Comparison of ENCODE assay signal across 1 cellular context in genomic region chr16:4113358-4114256, GRCh38.
A peak's percentile ranks its signal among the peaks of the same experiment; 100 is the strongest.
TF ChIP-seq lines count a peak whose summit lies in the region.

No MANE protein-coding gene starts in this region.

TF ChIP-seq in HepG2, 621 proteins besides CTCF, POLR2A, EP300 and RAD21 (continued from another document and continues in another):
- TF ChIP-seq, protein P1, sequence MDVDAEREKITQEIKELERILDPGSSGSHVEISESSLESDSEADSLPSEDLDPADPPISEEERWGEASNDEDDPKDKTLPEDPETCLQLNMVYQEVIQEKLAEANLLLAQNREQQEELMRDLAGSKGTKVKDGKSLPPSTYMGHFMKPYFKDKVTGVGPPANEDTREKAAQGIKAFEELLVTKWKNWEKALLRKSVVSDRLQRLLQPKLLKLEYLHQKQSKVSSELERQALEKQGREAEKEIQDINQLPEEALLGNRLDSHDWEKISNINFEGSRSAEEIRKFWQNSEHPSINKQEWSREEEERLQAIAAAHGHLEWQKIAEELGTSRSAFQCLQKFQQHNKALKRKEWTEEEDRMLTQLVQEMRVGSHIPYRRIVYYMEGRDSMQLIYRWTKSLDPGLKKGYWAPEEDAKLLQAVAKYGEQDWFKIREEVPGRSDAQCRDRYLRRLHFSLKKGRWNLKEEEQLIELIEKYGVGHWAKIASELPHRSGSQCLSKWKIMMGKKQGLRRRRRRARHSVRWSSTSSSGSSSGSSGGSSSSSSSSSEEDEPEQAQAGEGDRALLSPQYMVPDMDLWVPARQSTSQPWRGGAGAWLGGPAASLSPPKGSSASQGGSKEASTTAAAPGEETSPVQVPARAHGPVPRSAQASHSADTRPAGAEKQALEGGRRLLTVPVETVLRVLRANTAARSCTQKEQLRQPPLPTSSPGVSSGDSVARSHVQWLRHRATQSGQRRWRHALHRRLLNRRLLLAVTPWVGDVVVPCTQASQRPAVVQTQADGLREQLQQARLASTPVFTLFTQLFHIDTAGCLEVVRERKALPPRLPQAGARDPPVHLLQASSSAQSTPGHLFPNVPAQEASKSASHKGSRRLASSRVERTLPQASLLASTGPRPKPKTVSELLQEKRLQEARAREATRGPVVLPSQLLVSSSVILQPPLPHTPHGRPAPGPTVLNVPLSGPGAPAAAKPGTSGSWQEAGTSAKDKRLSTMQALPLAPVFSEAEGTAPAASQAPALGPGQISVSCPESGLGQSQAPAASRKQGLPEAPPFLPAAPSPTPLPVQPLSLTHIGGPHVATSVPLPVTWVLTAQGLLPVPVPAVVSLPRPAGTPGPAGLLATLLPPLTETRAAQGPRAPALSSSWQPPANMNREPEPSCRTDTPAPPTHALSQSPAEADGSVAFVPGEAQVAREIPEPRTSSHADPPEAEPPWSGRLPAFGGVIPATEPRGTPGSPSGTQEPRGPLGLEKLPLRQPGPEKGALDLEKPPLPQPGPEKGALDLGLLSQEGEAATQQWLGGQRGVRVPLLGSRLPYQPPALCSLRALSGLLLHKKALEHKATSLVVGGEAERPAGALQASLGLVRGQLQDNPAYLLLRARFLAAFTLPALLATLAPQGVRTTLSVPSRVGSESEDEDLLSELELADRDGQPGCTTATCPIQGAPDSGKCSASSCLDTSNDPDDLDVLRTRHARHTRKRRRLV (CRISPR knock-in tag; IDR thresholded peaks at IDR 0.05): no peak
- TF ChIP-seq ZNF614 (CRISPR knock-in tag; IDR thresholded peaks at IDR 0.05; ENCODE audit: borderline replicate concordance) (no peak), ZNF552 (CRISPR knock-in tag; IDR thresholded peaks at IDR 0.05; ENCODE audit: borderline replicate concordance) (no peak), DMAP1 (CRISPR knock-in tag; IDR thresholded peaks at IDR 0.05) (peak; percentile 59; the same call in 1 of the 2 replicates), MED13 (CRISPR knock-in tag; IDR thresholded peaks at IDR 0.05) (no peak), ZNF431 (CRISPR knock-in tag; IDR thresholded peaks at IDR 0.05; ENCODE audit: borderline replicate concordance, low read depth) (0 out of 2 replicates have a peak, but pooled peaks have one; percentile 21), ZFP36L1 (CRISPR knock-in tag; IDR thresholded peaks at IDR 0.05) (no peak), ZNF451 (CRISPR knock-in tag; IDR thresholded peaks at IDR 0.05) (no peak), THAP9 (CRISPR knock-in tag; IDR thresholded peaks at IDR 0.05; ENCODE audit: borderline replicate concordance) (no peak), ZNF891 (CRISPR knock-in tag; IDR thresholded peaks at IDR 0.05) (no peak), NCOR1 (IDR thresholded peaks at IDR 0.05; ENCODE audit: borderline replicate concordance, low read length) (peak; percentile 82; the same call in 1 of the 2 replicates), ZNF550 (CRISPR knock-in tag; IDR thresholded peaks at IDR 0.05; ENCODE audit: borderline replicate concordance) (no peak), TOPORS (CRISPR knock-in tag; IDR thresholded peaks at IDR 0.05) (no peak), SMAD3 (CRISPR knock-in tag; IDR thresholded peaks at IDR 0.05) (no peak), ZNF720 (CRISPR knock-in tag; IDR thresholded peaks at IDR 0.05) (no peak), MXI1 (IDR thresholded peaks at IDR 0.05; ENCODE audit: borderline replicate concordance, low read depth, low read length) (no peak), ZNF446 (CRISPR knock-in tag; IDR thresholded peaks at IDR 0.05) (no peak), ZNF567 (CRISPR knock-in tag; IDR thresholded peaks at IDR 0.05; ENCODE audit: borderline replicate concordance) (no peak), PTBP1 (IDR thresholded peaks at IDR 0.05; ENCODE audit: low read depth, low read length, poor library complexity, severe bottlenecking) (no peak), MED1 (CRISPR knock-in tag; IDR thresholded peaks at IDR 0.05) (peak; percentile 64), SRSF4 (IDR thresholded peaks at IDR 0.05; ENCODE audit: low read depth, low read length, poor library complexity, severe bottlenecking) (no peak), POLR2AphosphoS5 (IDR thresholded peaks at IDR 0.05; ENCODE audit: low read depth, low read length) (peak; percentile 18; the same call in 1 of the 2 replicates), TBP (CRISPR knock-in tag; IDR thresholded peaks at IDR 0.05) (no peak), NRL (CRISPR knock-in tag; IDR thresholded peaks at IDR 0.05; ENCODE audit: borderline replicate concordance) (0 out of 2 replicates have a peak, but pooled peaks have one; percentile 30), ZNF788 (CRISPR knock-in tag; IDR thresholded peaks at IDR 0.05; ENCODE audit: borderline replicate concordance) (no peak), ZNF317 (CRISPR knock-in tag; IDR thresholded peaks at IDR 0.05) (no peak), ZBTB37 (CRISPR knock-in tag; IDR thresholded peaks at IDR 0.05) (no peak), TFAP4 (IDR thresholded peaks at IDR 0.05; ENCODE audit: borderline replicate concordance, low read depth) (no peak; the same call in 1 of the 2 replicates), ETV6 (CRISPR knock-in tag; conservative IDR thresholded peaks at IDR 0.05) (no peak), SNAI1 (CRISPR knock-in tag; IDR thresholded peaks at IDR 0.05; ENCODE audit: borderline replicate concordance) (0 out of 2 replicates have a peak, but pooled peaks have one; percentile 60), ZNF780A (CRISPR knock-in tag; IDR thresholded peaks at IDR 0.05) (no peak), ZNF260 (CRISPR knock-in tag; IDR thresholded peaks at IDR 0.05; ENCODE audit: borderline replicate concordance, low read depth) (no peak), ZFX (CRISPR knock-in tag; IDR thresholded peaks at IDR 0.05; ENCODE audit: low read depth) (peak; percentile 57)
- TF ChIP-seq, protein P2, sequence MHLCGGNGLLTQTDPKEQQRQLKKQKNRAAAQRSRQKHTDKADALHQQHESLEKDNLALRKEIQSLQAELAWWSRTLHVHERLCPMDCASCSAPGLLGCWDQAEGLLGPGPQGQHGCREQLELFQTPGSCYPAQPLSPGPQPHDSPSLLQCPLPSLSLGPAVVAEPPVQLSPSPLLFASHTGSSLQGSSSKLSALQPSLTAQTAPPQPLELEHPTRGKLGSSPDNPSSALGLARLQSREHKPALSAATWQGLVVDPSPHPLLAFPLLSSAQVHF (CRISPR knock-in tag; IDR thresholded peaks at IDR 0.05): no peak
- TF ChIP-seq, protein P3, sequence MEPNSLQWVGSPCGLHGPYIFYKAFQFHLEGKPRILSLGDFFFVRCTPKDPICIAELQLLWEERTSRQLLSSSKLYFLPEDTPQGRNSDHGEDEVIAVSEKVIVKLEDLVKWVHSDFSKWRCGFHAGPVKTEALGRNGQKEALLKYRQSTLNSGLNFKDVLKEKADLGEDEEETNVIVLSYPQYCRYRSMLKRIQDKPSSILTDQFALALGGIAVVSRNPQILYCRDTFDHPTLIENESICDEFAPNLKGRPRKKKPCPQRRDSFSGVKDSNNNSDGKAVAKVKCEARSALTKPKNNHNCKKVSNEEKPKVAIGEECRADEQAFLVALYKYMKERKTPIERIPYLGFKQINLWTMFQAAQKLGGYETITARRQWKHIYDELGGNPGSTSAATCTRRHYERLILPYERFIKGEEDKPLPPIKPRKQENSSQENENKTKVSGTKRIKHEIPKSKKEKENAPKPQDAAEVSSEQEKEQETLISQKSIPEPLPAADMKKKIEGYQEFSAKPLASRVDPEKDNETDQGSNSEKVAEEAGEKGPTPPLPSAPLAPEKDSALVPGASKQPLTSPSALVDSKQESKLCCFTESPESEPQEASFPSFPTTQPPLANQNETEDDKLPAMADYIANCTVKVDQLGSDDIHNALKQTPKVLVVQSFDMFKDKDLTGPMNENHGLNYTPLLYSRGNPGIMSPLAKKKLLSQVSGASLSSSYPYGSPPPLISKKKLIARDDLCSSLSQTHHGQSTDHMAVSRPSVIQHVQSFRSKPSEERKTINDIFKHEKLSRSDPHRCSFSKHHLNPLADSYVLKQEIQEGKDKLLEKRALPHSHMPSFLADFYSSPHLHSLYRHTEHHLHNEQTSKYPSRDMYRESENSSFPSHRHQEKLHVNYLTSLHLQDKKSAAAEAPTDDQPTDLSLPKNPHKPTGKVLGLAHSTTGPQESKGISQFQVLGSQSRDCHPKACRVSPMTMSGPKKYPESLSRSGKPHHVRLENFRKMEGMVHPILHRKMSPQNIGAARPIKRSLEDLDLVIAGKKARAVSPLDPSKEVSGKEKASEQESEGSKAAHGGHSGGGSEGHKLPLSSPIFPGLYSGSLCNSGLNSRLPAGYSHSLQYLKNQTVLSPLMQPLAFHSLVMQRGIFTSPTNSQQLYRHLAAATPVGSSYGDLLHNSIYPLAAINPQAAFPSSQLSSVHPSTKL (CRISPR knock-in tag; IDR thresholded peaks at IDR 0.05): peak; percentile 56
- TF ChIP-seq, protein P4, sequence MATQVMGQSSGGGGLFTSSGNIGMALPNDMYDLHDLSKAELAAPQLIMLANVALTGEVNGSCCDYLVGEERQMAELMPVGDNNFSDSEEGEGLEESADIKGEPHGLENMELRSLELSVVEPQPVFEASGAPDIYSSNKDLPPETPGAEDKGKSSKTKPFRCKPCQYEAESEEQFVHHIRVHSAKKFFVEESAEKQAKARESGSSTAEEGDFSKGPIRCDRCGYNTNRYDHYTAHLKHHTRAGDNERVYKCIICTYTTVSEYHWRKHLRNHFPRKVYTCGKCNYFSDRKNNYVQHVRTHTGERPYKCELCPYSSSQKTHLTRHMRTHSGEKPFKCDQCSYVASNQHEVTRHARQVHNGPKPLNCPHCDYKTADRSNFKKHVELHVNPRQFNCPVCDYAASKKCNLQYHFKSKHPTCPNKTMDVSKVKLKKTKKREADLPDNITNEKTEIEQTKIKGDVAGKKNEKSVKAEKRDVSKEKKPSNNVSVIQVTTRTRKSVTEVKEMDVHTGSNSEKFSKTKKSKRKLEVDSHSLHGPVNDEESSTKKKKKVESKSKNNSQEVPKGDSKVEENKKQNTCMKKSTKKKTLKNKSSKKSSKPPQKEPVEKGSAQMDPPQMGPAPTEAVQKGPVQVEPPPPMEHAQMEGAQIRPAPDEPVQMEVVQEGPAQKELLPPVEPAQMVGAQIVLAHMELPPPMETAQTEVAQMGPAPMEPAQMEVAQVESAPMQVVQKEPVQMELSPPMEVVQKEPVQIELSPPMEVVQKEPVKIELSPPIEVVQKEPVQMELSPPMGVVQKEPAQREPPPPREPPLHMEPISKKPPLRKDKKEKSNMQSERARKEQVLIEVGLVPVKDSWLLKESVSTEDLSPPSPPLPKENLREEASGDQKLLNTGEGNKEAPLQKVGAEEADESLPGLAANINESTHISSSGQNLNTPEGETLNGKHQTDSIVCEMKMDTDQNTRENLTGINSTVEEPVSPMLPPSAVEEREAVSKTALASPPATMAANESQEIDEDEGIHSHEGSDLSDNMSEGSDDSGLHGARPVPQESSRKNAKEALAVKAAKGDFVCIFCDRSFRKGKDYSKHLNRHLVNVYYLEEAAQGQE (IDR thresholded peaks at IDR 0.05; ENCODE audit: borderline replicate concordance in 1 of 2, low read depth in 1 of 2, low read length in 2 of 2): 0 out of 4 replicates have a peak, but pooled peaks of 1 of the 2 experiments have one; percentile 14
- TF ChIP-seq, protein P5, sequence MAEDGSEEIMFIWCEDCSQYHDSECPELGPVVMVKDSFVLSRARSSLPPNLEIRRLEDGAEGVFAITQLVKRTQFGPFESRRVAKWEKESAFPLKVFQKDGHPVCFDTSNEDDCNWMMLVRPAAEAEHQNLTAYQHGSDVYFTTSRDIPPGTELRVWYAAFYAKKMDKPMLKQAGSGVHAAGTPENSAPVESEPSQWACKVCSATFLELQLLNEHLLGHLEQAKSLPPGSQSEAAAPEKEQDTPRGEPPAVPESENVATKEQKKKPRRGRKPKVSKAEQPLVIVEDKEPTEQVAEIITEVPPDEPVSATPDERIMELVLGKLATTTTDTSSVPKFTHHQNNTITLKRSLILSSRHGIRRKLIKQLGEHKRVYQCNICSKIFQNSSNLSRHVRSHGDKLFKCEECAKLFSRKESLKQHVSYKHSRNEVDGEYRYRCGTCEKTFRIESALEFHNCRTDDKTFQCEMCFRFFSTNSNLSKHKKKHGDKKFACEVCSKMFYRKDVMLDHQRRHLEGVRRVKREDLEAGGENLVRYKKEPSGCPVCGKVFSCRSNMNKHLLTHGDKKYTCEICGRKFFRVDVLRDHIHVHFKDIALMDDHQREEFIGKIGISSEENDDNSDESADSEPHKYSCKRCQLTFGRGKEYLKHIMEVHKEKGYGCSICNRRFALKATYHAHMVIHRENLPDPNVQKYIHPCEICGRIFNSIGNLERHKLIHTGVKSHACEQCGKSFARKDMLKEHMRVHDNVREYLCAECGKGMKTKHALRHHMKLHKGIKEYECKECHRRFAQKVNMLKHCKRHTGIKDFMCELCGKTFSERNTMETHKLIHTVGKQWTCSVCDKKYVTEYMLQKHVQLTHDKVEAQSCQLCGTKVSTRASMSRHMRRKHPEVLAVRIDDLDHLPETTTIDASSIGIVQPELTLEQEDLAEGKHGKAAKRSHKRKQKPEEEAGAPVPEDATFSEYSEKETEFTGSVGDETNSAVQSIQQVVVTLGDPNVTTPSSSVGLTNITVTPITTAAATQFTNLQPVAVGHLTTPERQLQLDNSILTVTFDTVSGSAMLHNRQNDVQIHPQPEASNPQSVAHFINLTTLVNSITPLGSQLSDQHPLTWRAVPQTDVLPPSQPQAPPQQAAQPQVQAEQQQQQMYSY (CRISPR knock-in tag; IDR thresholded peaks at IDR 0.05): no peak
